Comparison of ENCODE assay signal across 8 cellular contexts in the genomic region with DNA sequence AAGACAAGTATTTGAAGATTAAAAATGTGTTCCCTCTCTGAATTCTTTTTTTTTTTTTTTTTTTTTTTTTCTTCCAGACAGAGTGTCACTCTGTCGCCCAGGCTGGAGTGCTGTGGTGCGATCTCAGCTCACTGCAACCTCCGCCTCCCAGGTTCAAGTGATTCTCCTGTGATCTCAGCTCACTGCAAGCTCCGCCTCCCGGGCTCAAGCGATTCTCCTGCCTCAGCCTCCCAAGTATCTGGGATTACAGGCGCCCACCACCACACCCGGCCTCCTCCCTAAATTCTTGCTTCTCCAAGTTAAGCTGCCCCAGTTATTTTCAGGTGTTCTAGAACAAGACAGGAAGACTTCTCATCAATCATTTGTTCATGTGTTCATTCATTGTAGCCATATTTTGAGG. TPM values are rescaled to one million over a fixed set of nuclear protein-coding genes. Genes with fewer than 3 reads are reported as not detected.
DNase-seq lines count a peak whose midpoint lies in the region; FAIRE-seq and TF ChIP-seq lines count a peak whose summit lies in the region.
"Not testable (repeated sequence)": the region's sequence is repeated elsewhere in the genome, so short reads cannot be mapped to it uniquely, and the experiment has no call there.

No MANE protein-coding gene starts in this region.

- H3K9me3 ChIP-seq in AG04450 (ENCODE audit: control insufficient read depth, insufficient read depth, low read length); esophagus squamous epithelium; keratinocyte (ENCODE audit: control insufficient read depth, low read depth, low read length); skeletal muscle satellite cell (replicated peaks; ENCODE audit: low read length); tibial nerve: not testable (repeated sequence)

- H3K27me3 ChIP-seq in AG04450 (ENCODE audit: control insufficient read depth, insufficient read depth, low read length); esophagus squamous epithelium; keratinocyte (ENCODE audit: control insufficient read depth, extremely low read depth, insufficient read depth, low read length); skeletal muscle satellite cell (ENCODE audit: control insufficient read depth, insufficient read depth, low read length); tibial nerve: not testable (repeated sequence)

- not testable (repeated sequence) for TF ChIP-seq EP300 in tibial nerve (IDR thresholded peaks at IDR 0.05)

- POLR2A ChIA-PET in AG04450 (lab: Yijun Ruan, JAX): interaction anchor here (0.6 to 0.8 kb wide), 2 partner anchors 35 to 121 kb away, joined by 3 to 5 read pairs; no protein-coding TSS in a partner anchor

- CTCF ChIA-PET in AG04450 (lab: Charles Lee): interaction anchor here (0.6 to 0.8 kb wide), 2 partner anchors 13 to 56 kb away, joined by 3 to 4 read pairs; no protein-coding TSS in a partner anchor

- H3K79me2 ChIP-seq in keratinocyte (ENCODE audit: control insufficient read depth, insufficient read depth, low read length): not testable (repeated sequence)

- intact Hi-C loops in esophagus squamous epithelium (cut with DNase I): not testable (repeated sequence)

- H3K4me1 Mint-ChIP-seq in chondrocyte (ENCODE audit: low read depth) (peaks cover 16% of the 10 kb centered on the region), nephron progenitor cell (peaks cover 25% of the 10 kb centered on the region)

- H4K20me1 ChIP-seq in keratinocyte (ENCODE audit: control insufficient read depth, extremely low read depth, insufficient read depth, low read length): not testable (repeated sequence)

- H3K4me3 Mint-ChIP-seq in chondrocyte (ENCODE audit: unreplicated experiment); nephron progenitor cell: not testable (repeated sequence)

- peak overlapping the region; percentile 69 for H3K9ac ChIP-seq in keratinocyte (ENCODE audit: control insufficient read depth, extremely low read depth, insufficient read depth, low read length)
- H3K9ac ChIP-seq in skeletal muscle satellite cell (ENCODE audit: low read depth, low read length): peak overlapping the region; percentile 41

- not testable (repeated sequence) for FAIRE-seq in keratinocyte (lab: Jason Lieb, UNC)

- H3K27ac ChIP-seq in AG04450 (ENCODE audit: low read depth, low read length) (peak overlapping the region; percentile 39), esophagus squamous epithelium (peak overlapping the region; percentile 84 to 93 (median 87)), keratinocyte (ENCODE audit: control insufficient read depth, insufficient read depth, low read length) (peak overlapping the region; percentile 86), tibial nerve (peak overlapping the region; percentile 44 to 78 (median 70))

- not testable (repeated sequence) for H3K9me3 Mint-ChIP-seq in chondrocyte (ENCODE audit: low read depth); nephron progenitor cell

- H3K4me2 ChIP-seq in keratinocyte (ENCODE audit: control insufficient read depth, extremely low read depth, insufficient read depth, low read depth, low read length) (peak overlapping the region; percentile 75), skeletal muscle satellite cell (ENCODE audit: low read length) (peak overlapping the region; percentile 18)

- H3K27ac Mint-ChIP-seq in chondrocyte (ENCODE audit: unreplicated experiment) (peak overlapping the region; percentile 71), nephron progenitor cell (peak overlapping the region; percentile 29)

- H3K36me3 Mint-ChIP-seq in chondrocyte (ENCODE audit: low read depth) (peaks cover 15% of the 10 kb centered on the region), nephron progenitor cell (ENCODE audit: low read depth) (peaks cover 24% of the 10 kb centered on the region)

- not testable (repeated sequence) for H2AFZ ChIP-seq in keratinocyte (ENCODE audit: control insufficient read depth, low read length)

- H3K4me3 ChIP-seq in AG04450 (ENCODE audit: low read depth, low read length); esophagus squamous epithelium; skeletal muscle satellite cell (ENCODE audit: low read length); tibial nerve: not testable (repeated sequence)
- H3K4me3 ChIP-seq in keratinocyte (ENCODE audit: control insufficient read depth in 2 of 3, extremely low read depth in 1 of 3, insufficient read depth in 2 of 3, low read depth in 1 of 3, low read length in 3 of 3): peak overlapping the region in 2 of 3 experiments; percentile 22 to 34

- not testable (repeated sequence) for H3K27me3 Mint-ChIP-seq in chondrocyte (ENCODE audit: low read depth); nephron progenitor cell (ENCODE audit: low read depth, poor library complexity)

- H3K36me3 ChIP-seq in esophagus squamous epithelium (peaks cover 6 to 45% (median 7%) of the 10 kb centered on the region in 3 donors), keratinocyte (ENCODE audit: control insufficient read depth in 2 of 2, extremely low read depth in 1 of 2, insufficient read depth in 2 of 2, low read length in 2 of 2) (peaks cover 20 to 31% of the 10 kb centered on the region in 2 experiments), skeletal muscle satellite cell (ENCODE audit: insufficient read depth, low read length) (peaks cover 37% of the 10 kb centered on the region), tibial nerve (peaks cover 0 to 46% (median 0%) of the 10 kb centered on the region in 3 donors)

- not testable (repeated sequence) for DNase-seq in AG04450 (ENCODE audit: low read depth, low spot score); esophagus squamous epithelium (lab: John Stamatoyannopoulos, UW); keratinocyte (ENCODE audit: low read depth, low spot score); nephron progenitor cell; tibial nerve (ENCODE audit: low spot score in 2 of 2)
- DNase-seq in activated effector memory CD4-positive, alpha-beta T cell treated with anti-CD3 and anti-CD28 coated beads, Interleukin-2, amount 50 U/mL, for 16 hours: peak; percentile 17
- peak; percentile 4 for DNase-seq in chondrocyte (ENCODE audit: low spot score)

- TF ChIP-seq POLR2A in esophagus squamous epithelium (IDR thresholded peaks at IDR 0.05); tibial nerve (IDR thresholded peaks at IDR 0.05): not testable (repeated sequence)

- not testable (repeated sequence) for TF ChIP-seq CTCF in AG04450 (IDR thresholded peaks at IDR 0.05; ENCODE audit: low read depth, low read length); chondrocyte (IDR thresholded peaks at IDR 0.05); esophagus squamous epithelium (IDR thresholded peaks at IDR 0.05); keratinocyte (optimal IDR thresholded peaks at IDR 0.05 in 1 of 3, IDR thresholded peaks at IDR 0.05 in 1 of 3, conservative IDR thresholded peaks at IDR 0.05 in 1 of 3; ENCODE audit: extremely low read depth in 1 of 3, insufficient read depth in 2 of 3, low read length in 3 of 3); nephron progenitor cell (IDR thresholded peaks at IDR 0.05); tibial nerve (IDR thresholded peaks at IDR 0.05)

- 87 to 91% methylated on average over 4 to 6 of the region's 8 CpGs for WGBS in esophagus squamous epithelium, 2 donors
- WGBS in tibial nerve, 2 donors: 91 to 92% methylated on average over 8 of the region's 8 CpGs

- H3K9me1 ChIP-seq in keratinocyte (ENCODE audit: control insufficient read depth, extremely low read depth, insufficient read depth, low read length): not testable (repeated sequence)

- H3K4me1 ChIP-seq in esophagus squamous epithelium (peaks cover 15 to 47% (median 17%) of the 10 kb centered on the region in 3 donors), keratinocyte (ENCODE audit: control insufficient read depth, extremely low read depth, insufficient read depth, low read length) (peaks cover 15% of the 10 kb centered on the region), skeletal muscle satellite cell (ENCODE audit: control insufficient read depth, insufficient read depth, low read length) (peaks cover 18% of the 10 kb centered on the region), tibial nerve (peaks cover 0 to 21% (median 13%) of the 10 kb centered on the region in 4 donors)

- dilution Hi-C loops in keratinocyte (cut with MboI; ENCODE audit: extremely low pct_ligation_motif_present, low sequenced_read_pairs): not testable (repeated sequence)

RNA-seq across cellular contexts. Expression of gene CKB, which starts 10.4 kb away (rescaled TPM):
- polyA plus RNA-seq in AG04450 (2011; rRNA removed) (11.7 and 12.9 TPM in 2 replicates), keratinocyte (8.2 to 60.7 TPM (median 10.0 TPM) in 3 replicates)
- 7.0 and 8.3 TPM in 2 replicates for polyA minus RNA-seq in AG04450 (2011; rRNA and poly(A)+ RNA removed)
- total RNA-seq in chondrocyte (81.0 to 141 TPM (median 139 TPM) in 3 replicates), esophagus squamous epithelium (100 to 1,000 TPM in 1 of 4 donors, 10 to 100 TPM in 3; 27.2 to 204 (median 37.6) TPM), tibial nerve (100 to 1,000 TPM in 3 of 4 donors, 10 to 100 TPM in 1; 75.6 to 249 (median 141) TPM)
- polyA plus RNA-seq in keratinocyte (2011; ENCODE audit: low read depth): 94.1 TPM
- polyA plus RNA-seq in keratinocyte (2011; cell fraction: cytosol; rRNA removed): 15.4 and 80.5 TPM in 2 replicates
- polyA plus RNA-seq in keratinocyte (2011; cell fraction: nucleus; rRNA removed): 49.1 and 79.4 TPM in 2 replicates
- polyA plus RNA-seq in keratinocyte (2012; ENCODE audit: low replicate concordance): 16.1 and 59.8 TPM in 2 replicates
- 4.6 to 13.7 TPM (median 11.2 TPM) in 3 replicates for polyA minus RNA-seq in keratinocyte
- 58.3 TPM for polyA minus RNA-seq in keratinocyte (2011; cell fraction: cytosol; rRNA and poly(A)+ RNA removed)
- 7.6 and 11.1 TPM in 2 replicates for polyA minus RNA-seq in keratinocyte (2011; cell fraction: nucleus; rRNA and poly(A)+ RNA removed)
- 22.1 and 70.3 TPM in 2 replicates for total RNA-seq in skeletal muscle satellite cell (2012; rRNA removed)

RNA-seq across cellular contexts. Expression of gene TRMT61A, which starts 16.8 kb away (rescaled TPM):
- polyA plus RNA-seq in AG04450 (2011; rRNA removed) (4.4 and 6.1 TPM in 2 replicates), keratinocyte (4.4 to 8.9 TPM (median 5.9 TPM) in 3 replicates)
- 2.7 and 3.7 TPM in 2 replicates for polyA minus RNA-seq in AG04450 (2011; rRNA and poly(A)+ RNA removed)
- total RNA-seq in chondrocyte (9.9 to 10.3 TPM (median 10.0 TPM) in 3 replicates), esophagus squamous epithelium (10 to 100 TPM in 2 of 4 donors, 1 to 10 TPM in 2; 7.7 to 20.6 (median 9.9) TPM), tibial nerve (10 to 100 TPM; 17.9 to 32.4 (median 22.4) TPM)
- 0.64 TPM for polyA plus RNA-seq in keratinocyte (2011; ENCODE audit: low read depth)
- 3.7 and 9.9 TPM in 2 replicates for polyA plus RNA-seq in keratinocyte (2011; cell fraction: cytosol; rRNA removed)
- polyA plus RNA-seq in keratinocyte (2011; cell fraction: nucleus; rRNA removed): 8.1 and 10.7 TPM in 2 replicates
- polyA plus RNA-seq in keratinocyte (2012; ENCODE audit: low replicate concordance): 5.2 and 10.0 TPM in 2 replicates
- 2.1 to 5.0 TPM (median 3.2 TPM) in 3 replicates for polyA minus RNA-seq in keratinocyte
- 8.8 TPM for polyA minus RNA-seq in keratinocyte (2011; cell fraction: cytosol; rRNA and poly(A)+ RNA removed)
- polyA minus RNA-seq in keratinocyte (2011; cell fraction: nucleus; rRNA and poly(A)+ RNA removed): 5.4 and 6.7 TPM in 2 replicates
- total RNA-seq in skeletal muscle satellite cell (2012; rRNA removed): 14.9 and 17.0 TPM in 2 replicates

RNA-seq across cellular contexts. Expression of gene BAG5, which starts 50.3 kb away (rescaled TPM):
- 10.5 and 12.5 TPM in 2 replicates for polyA plus RNA-seq in AG04450 (2011; rRNA removed)
- 12.7 and 15.0 TPM in 2 replicates for polyA minus RNA-seq in AG04450 (2011; rRNA and poly(A)+ RNA removed)
- total RNA-seq in chondrocyte: 22.6 to 25.7 TPM (median 23.2 TPM) in 3 replicates
- 10 to 100 TPM; 24.8 to 32.4 (median 28.5) TPM for total RNA-seq in esophagus squamous epithelium
- 6.9 to 14.4 TPM (median 13.8 TPM) in 3 replicates for polyA plus RNA-seq in keratinocyte
- polyA plus RNA-seq in keratinocyte (2011; ENCODE audit: low read depth): 120 TPM
- 9.5 and 14.2 TPM in 2 replicates for polyA plus RNA-seq in keratinocyte (2011; cell fraction: cytosol; rRNA removed)
- 16.5 and 19.6 TPM in 2 replicates for polyA plus RNA-seq in keratinocyte (2011; cell fraction: nucleus; rRNA removed)
- 20.1 and 21.2 TPM in 2 replicates for polyA plus RNA-seq in keratinocyte (2012; ENCODE audit: low replicate concordance)
- polyA minus RNA-seq in keratinocyte: 9.9 to 18.6 TPM (median 13.9 TPM) in 3 replicates
- 12.7 TPM for polyA minus RNA-seq in keratinocyte (2011; cell fraction: cytosol; rRNA and poly(A)+ RNA removed)
- polyA minus RNA-seq in keratinocyte (2011; cell fraction: nucleus; rRNA and poly(A)+ RNA removed): 9.3 and 17.5 TPM in 2 replicates
- total RNA-seq in skeletal muscle satellite cell (2012; rRNA removed): 24.0 and 28.1 TPM in 2 replicates
- total RNA-seq in tibial nerve: 10 to 100 TPM; 26.1 to 36.5 (median 31.7) TPM

RNA-seq across cellular contexts. Expression of gene COA8, which starts 50.6 kb away (rescaled TPM):
- 25.8 and 29.8 TPM in 2 replicates for polyA plus RNA-seq in AG04450 (2011; rRNA removed)
- 5.7 and 6.3 TPM in 2 replicates for polyA minus RNA-seq in AG04450 (2011; rRNA and poly(A)+ RNA removed)
- total RNA-seq in chondrocyte: 39.1 to 51.9 TPM (median 50.7 TPM) in 3 replicates
- 10 to 100 TPM; 18.2 to 28.7 (median 22.7) TPM for total RNA-seq in esophagus squamous epithelium
- 20.6 to 26.1 TPM (median 24.8 TPM) in 3 replicates for polyA plus RNA-seq in keratinocyte
- polyA plus RNA-seq in keratinocyte (2011; ENCODE audit: low read depth): 35.0 TPM
- 19.4 and 29.1 TPM in 2 replicates for polyA plus RNA-seq in keratinocyte (2011; cell fraction: cytosol; rRNA removed)
- 7.3 and 7.4 TPM in 2 replicates for polyA plus RNA-seq in keratinocyte (2011; cell fraction: nucleus; rRNA removed)
- polyA plus RNA-seq in keratinocyte (2012; ENCODE audit: low replicate concordance): 43.4 and 43.6 TPM in 2 replicates
- 5.1 to 8.4 TPM (median 7.2 TPM) in 3 replicates for polyA minus RNA-seq in keratinocyte
- 14.8 TPM for polyA minus RNA-seq in keratinocyte (2011; cell fraction: cytosol; rRNA and poly(A)+ RNA removed)
- polyA minus RNA-seq in keratinocyte (2011; cell fraction: nucleus; rRNA and poly(A)+ RNA removed): 3.4 and 8.8 TPM in 2 replicates
- total RNA-seq in skeletal muscle satellite cell (2012; rRNA removed): 17.0 and 17.2 TPM in 2 replicates
- 10 to 100 TPM in 3 of 4 donors, 1 to 10 TPM in 1; 7.2 to 31.6 (median 12.3) TPM for total RNA-seq in tibial nerve
